ENCODE assay signal across 9 cellular contexts in the genomic region with DNA sequence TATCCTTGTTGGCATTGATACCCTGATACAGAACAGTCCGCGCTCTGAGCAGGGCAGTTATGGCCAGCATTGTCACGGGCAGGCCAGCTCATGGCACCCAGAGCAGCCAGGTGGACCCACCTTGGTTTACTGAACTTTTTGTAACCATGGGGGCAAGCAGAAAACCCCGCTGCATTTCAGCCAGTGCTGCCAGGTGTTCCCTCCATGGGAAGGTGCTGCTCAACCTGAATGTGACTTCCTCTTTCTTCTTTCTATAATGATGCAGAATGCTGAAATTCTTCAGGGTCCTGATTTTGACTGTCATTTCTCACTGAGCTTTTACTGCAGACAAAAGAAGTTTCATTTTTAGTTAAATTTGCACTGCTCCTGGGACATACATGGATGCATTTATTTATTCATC. TPM values are rescaled to one million over a fixed set of nuclear protein-coding genes. Genes with fewer than 3 reads are reported as not detected.
"Had no signal": no experiment of that assay in that cellular context is flagged by ENCODE, and none has a peak within 500 bp of the region (broad histone marks: within the 10 kb centered on the region; RNA-seq: fewer than 3 reads in every experiment).

No MANE protein-coding gene starts in this region.

- H2AFZ ChIP-seq: GM23338 had no signal

- H3K4me3 ChIP-seq: GM23338 had no signal

- H3K9me3 Mint-ChIP-seq: GM23338, H9 had no signal

- FAIRE-seq: H1, H54, HTR-8/SVneo had no signal

- H3K27ac Mint-ChIP-seq: GM23338, H9 had no signal

- H3K4me2 ChIP-seq: GM23338 had no signal

- ATAC-seq: GM23338 had no signal

- DNase-seq: H9, HCEC 1CT, IMR-90, KBM-7 had no signal

- H3K4me3 Mint-ChIP-seq: GM23338, H9 had no signal

RNA-seq across cellular contexts. Expression of gene CABP7, which starts 35.6 kb away (rescaled TPM):
- total RNA-seq: HT-29 had no signal
